ENCODE assay signal across 8 cellular contexts in genomic region chr2:209368924-209369323, GRCh38. TPM values are rescaled to one million over a fixed set of nuclear protein-coding genes. Genes with fewer than 3 reads are reported as not detected.
DNase-seq lines count a peak whose midpoint lies in the region; ATAC-seq, FAIRE-seq and TF ChIP-seq lines count a peak whose summit lies in the region.

No MANE protein-coding gene starts in this region.

- TF ChIP-seq POLR2A in endothelial cell of umbilical vein (IDR thresholded peaks at IDR 0.05; ENCODE audit: low read depth, low read length) = no peak

- no peaks in the 10 kb centered on the region for H4K20me1 ChIP-seq in endothelial cell of umbilical vein (replicated peaks; ENCODE audit: control insufficient read depth, extremely low read depth, insufficient read depth, low read length)

- H3K4me3 ChIP-seq in MG63 (no peak overlapping the region), endothelial cell of umbilical vein (replicated peaks in 1 of 3; ENCODE audit: insufficient read depth in 1 of 3, low read depth in 1 of 3, low read length in 3 of 3) (no peak overlapping the region), retinal pigment epithelial cell (ENCODE audit: low read length) (no peak overlapping the region), WERI-Rb-1 (ENCODE audit: low read depth, low read length) (no peak overlapping the region)

- H3K9me3 Mint-ChIP-seq in activated T-cell treated with anti-CD3 and anti-CD28 coated beads, Interleukin-2, amount 50 U/mL, for 24 hours = peaks cover 4% of the 10 kb centered on the region

- peak; percentile 67 for FAIRE-seq in endothelial cell of umbilical vein (lab: Jason Lieb, UNC)

- no peak overlapping the region for H2AFZ ChIP-seq in endothelial cell of umbilical vein (ENCODE audit: low read depth, low read length)

- POLR2A ChIA-PET in endothelial cell of umbilical vein (lab: Charles Lee) = interaction anchor here (0.8 kb wide), 1 partner anchor 54 kb away, joined by 3 read pairs; the partner anchor contains the start of gene MAP2

- H3K4me1 ChIP-seq in endothelial cell of umbilical vein (ENCODE audit: control insufficient read depth, extremely low read depth, insufficient read depth, low read length) = peaks cover 23% of the 10 kb centered on the region

- H3K9me1 ChIP-seq in endothelial cell of umbilical vein (replicated peaks; ENCODE audit: control insufficient read depth, extremely low read depth, insufficient read depth, low read length) = no peaks in the 10 kb centered on the region

- H3K27me3 ChIP-seq in MG63 (no peaks in the 10 kb centered on the region), endothelial cell of umbilical vein (ENCODE audit: control insufficient read depth in 2 of 2, insufficient read depth in 2 of 2, low read length in 2 of 2) (no peaks in the 10 kb centered on the region), WERI-Rb-1 (ENCODE audit: insufficient read depth, low read depth, severe bottlenecking) (no peaks in the 10 kb centered on the region)

- dilution Hi-C loops in endothelial cell of umbilical vein (cut with MboI; ENCODE audit: extremely low pct_ligation_motif_present, low sequenced_read_pairs) = no loop called here

- H3K27ac ChIP-seq in endothelial cell of umbilical vein (ENCODE audit: insufficient read depth, low read depth, low read length) = peak overlapping the region; percentile 4
- no peak overlapping the region for H3K27ac ChIP-seq in WERI-Rb-1

- CTCF ChIA-PET in endothelial cell of umbilical vein (lab: Charles Lee) = interaction anchor here (0.9 to 4.1 kb wide), 11 partner anchors 9 to 209 kb away, joined by 3 to 31 read pairs (median 6); partner anchors contain the start of gene MAP2

- TF ChIP-seq CTCF in endothelial cell of umbilical vein (IDR thresholded peaks at IDR 0.05; ENCODE audit: extremely low read depth in 1 of 2, insufficient read depth in 1 of 2, low read depth in 1 of 2, low read length in 2 of 2) (no peak), retinal pigment epithelial cell (conservative IDR thresholded peaks at IDR 0.05; ENCODE audit: low read depth, low read length) (no peak), WERI-Rb-1 (IDR thresholded peaks at IDR 0.05; ENCODE audit: low read depth, low read length) (no peak)

- no peak overlapping the region for H3K9ac ChIP-seq in endothelial cell of umbilical vein (replicated peaks; ENCODE audit: extremely low read depth, insufficient read depth, low read length)

- H3K36me3 ChIP-seq in MG63 = no peaks in the 10 kb centered on the region
- H3K36me3 ChIP-seq in endothelial cell of umbilical vein (ENCODE audit: control insufficient read depth in 2 of 2, extremely low read depth in 1 of 2, insufficient read depth in 2 of 2, low read length in 2 of 2) = no peaks in the 10 kb centered on the region
- H3K36me3 ChIP-seq in WERI-Rb-1 = no peaks in the 10 kb centered on the region

- H3K4me3 Mint-ChIP-seq in activated T-cell treated with anti-CD3 and anti-CD28 coated beads, Interleukin-2, amount 50 U/mL, for 24 hours = no peak overlapping the region

- H3K79me2 ChIP-seq in endothelial cell of umbilical vein (ENCODE audit: control insufficient read depth, insufficient read depth, low read length) = no peaks in the 10 kb centered on the region

- peak; percentile 11 for DNase-seq in 8988T
- peak; percentile 69 for DNase-seq in MG63
- peak; percentile 96 for DNase-seq in endothelial cell of umbilical vein (ENCODE audit: low read depth, low spot score)
- peak; percentile 100 for DNase-seq in retinal pigment epithelial cell (ENCODE audit: low read depth)
- DNase-seq in Kasumi-1 (lab: John Stamatoyannopoulos, UW) = no peak
- DNase-seq in WERI-Rb-1 = no peak
- DNase-seq in activated T-cell treated with anti-CD3 and anti-CD28 coated beads, Interleukin-2, amount 50 U/mL, for 24 hours = no peak

- peak; percentile 86 for ATAC-seq in GM19467 (IDR thresholded peaks at IDR 0.05; ENCODE audit: unreplicated experiment)

- no peaks in the 10 kb centered on the region for H3K36me3 Mint-ChIP-seq in activated T-cell treated with anti-CD3 and anti-CD28 coated beads, Interleukin-2, amount 50 U/mL, for 24 hours (ENCODE audit: low read depth)

- no peaks in the 10 kb centered on the region for H3K27me3 Mint-ChIP-seq in activated T-cell treated with anti-CD3 and anti-CD28 coated beads, Interleukin-2, amount 50 U/mL, for 24 hours

- peak overlapping the region; percentile 14 for H3K4me2 ChIP-seq in endothelial cell of umbilical vein (ENCODE audit: insufficient read depth, low read length)

- H3K9me3 ChIP-seq in MG63 = no peaks in the 10 kb centered on the region
- H3K9me3 ChIP-seq in endothelial cell of umbilical vein (replicated peaks; ENCODE audit: control insufficient read depth, insufficient read depth, low read length) = no peaks in the 10 kb centered on the region
- H3K9me3 ChIP-seq in WERI-Rb-1 (ENCODE audit: severe bottlenecking) = no peaks in the 10 kb centered on the region

- H3K4me1 Mint-ChIP-seq in activated T-cell treated with anti-CD3 and anti-CD28 coated beads, Interleukin-2, amount 50 U/mL, for 24 hours (ENCODE audit: low read depth) = no peaks in the 10 kb centered on the region

- intact Hi-C loops in endothelial cell of umbilical vein (cut with micrococcal nuclease) = loop anchor here (1.0 to 10.0 kb wide), 3 partner anchors 56 to 806 kb away; partner anchors contain the start of genes KANSL1L and MAP2

- no TSS peak for BruUV-seq in endothelial cell of umbilical vein (replicated peaks; lab: Mats Ljungman, UMichigan)

- H3K27ac Mint-ChIP-seq in activated T-cell treated with anti-CD3 and anti-CD28 coated beads, Interleukin-2, amount 50 U/mL, for 24 hours = no peak overlapping the region

TF ChIP-seq in endothelial cell of umbilical vein, 7 proteins besides CTCF, POLR2A, EP300 and RAD21:
- no peak for TF ChIP-seq MYC (IDR thresholded peaks at IDR 0.05; ENCODE audit: low read depth, low read length)
- TF ChIP-seq FOS (IDR thresholded peaks at IDR 0.05; ENCODE audit: borderline replicate concordance, insufficient read depth, low read length) = peak; percentile 95
- peak; percentile 82 for TF ChIP-seq POLR2AphosphoS5 (IDR thresholded peaks at IDR 0.05; ENCODE audit: insufficient read depth, low read depth, low read length)
- TF ChIP-seq JUN (IDR thresholded peaks at IDR 0.05; ENCODE audit: borderline replicate concordance, insufficient read depth, insufficient read length, low read depth) = peak; percentile 76
- no peak for TF ChIP-seq EZH2 (IDR thresholded peaks at IDR 0.05; ENCODE audit: borderline replicate concordance, low read depth, low read length, severe bottlenecking)
- TF ChIP-seq GATA2 (IDR thresholded peaks at IDR 0.05; ENCODE audit: insufficient read depth, insufficient read length, low read depth, low read length) = peak; percentile 99
TF ChIP-seq in endothelial cell of umbilical vein: peak in this region for 4.

RNA-seq across cellular contexts. Expression of gene MAP2, which starts 54.9 kb away (rescaled TPM):
- 0.43 TPM in 1 of 2 replicates, not detected in the other for total RNA-seq in MG63 (2014; rRNA removed; shearing (Covaris generic); ENCODE audit: low replicate concordance)
- total RNA-seq in endothelial cell of umbilical vein = 46.1 and 61.2 TPM in 2 replicates
- 19.3 and 19.4 TPM in 2 replicates for polyA plus RNA-seq in endothelial cell of umbilical vein
- polyA plus RNA-seq in endothelial cell of umbilical vein (2011; cell fraction: cytosol; rRNA removed) = 13.9 and 16.4 TPM in 2 replicates
- 38.3 and 47.6 TPM in 2 replicates for polyA plus RNA-seq in endothelial cell of umbilical vein (2011; cell fraction: nucleus; rRNA removed)
- polyA plus RNA-seq in endothelial cell of umbilical vein (2012) = 6.8 and 11.9 TPM in 2 replicates
- 64.2 and 75.5 TPM in 2 replicates for polyA minus RNA-seq in endothelial cell of umbilical vein
- 1.4 TPM for polyA minus RNA-seq in endothelial cell of umbilical vein (2011; cell fraction: cytosol; rRNA and poly(A)+ RNA removed)
- 95.7 and 106 TPM in 2 replicates for polyA minus RNA-seq in endothelial cell of umbilical vein (2011; cell fraction: nucleus; rRNA and poly(A)+ RNA removed)

Comparison
In these comparisons a context has a peak if more than half of its experiments do, and no peak if none do; other contexts are left out.
1. DNase-seq: peak in 8988T (single experiment), MG63 (single experiment), endothelial cell of umbilical vein (single experiment) and retinal pigment epithelial cell (single experiment); none in Kasumi-1 (0 of 2), WERI-Rb-1 (single experiment) and activated T-cell treated with anti-CD3 and anti-CD28 coated beads, Interleukin-2, amount 50 U/mL, for 24 hours (single experiment).
2. RNA of gene MAP2, which starts 54.9 kb away (total RNA-seq): 46.1 to 61.2 TPM in endothelial cell of umbilical vein; 0.43 TPM in MG63; every median in the first group is over 10 times any median in the second.